ENCODE assay signal across 1 cellular context in the genomic region with DNA sequence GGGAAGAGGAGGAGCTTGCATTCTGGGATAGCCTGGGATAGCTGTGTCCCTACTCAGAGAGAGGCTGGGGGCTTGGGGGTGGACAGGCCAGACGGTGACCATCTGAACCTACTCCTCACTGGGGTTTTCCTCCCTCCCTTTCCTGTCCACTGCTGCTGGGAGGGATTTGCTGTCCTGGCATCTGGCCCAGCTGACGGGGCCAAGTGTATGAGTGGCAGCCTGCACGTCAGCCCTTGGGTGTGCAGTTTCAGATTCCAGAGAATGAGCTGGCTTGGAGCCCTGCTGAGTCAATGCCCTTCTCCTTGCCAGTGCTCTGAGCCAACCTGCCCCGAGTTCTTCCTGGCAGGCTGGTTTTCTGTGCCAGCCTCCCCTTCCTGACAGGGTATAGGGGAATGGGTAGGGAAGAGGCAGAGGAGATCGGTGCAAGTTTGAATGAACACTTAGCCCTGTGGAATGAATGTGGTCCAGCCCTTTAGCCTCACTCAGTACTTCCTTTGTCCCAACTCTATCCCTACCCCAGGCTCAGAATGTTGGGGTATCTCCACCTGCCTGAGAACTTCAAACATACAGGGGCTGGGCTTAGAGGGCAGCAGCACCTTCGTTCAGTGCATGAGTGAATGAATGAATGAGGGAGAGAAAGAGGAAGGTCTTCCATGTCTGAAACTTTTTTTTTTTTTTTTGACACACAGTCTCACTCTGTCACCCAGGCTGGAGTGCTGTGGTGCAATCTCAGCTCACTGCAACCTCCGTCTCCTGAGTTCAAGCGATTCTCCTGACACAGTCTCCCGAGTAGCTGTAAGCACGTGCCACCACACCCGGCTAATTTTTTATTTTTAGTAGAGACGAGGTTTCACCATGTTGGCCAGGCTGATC.
TF ChIP-seq lines count a peak whose summit lies in the region.

No MANE protein-coding gene starts in this region.

TF ChIP-seq in HepG2, 621 proteins besides CTCF, POLR2A, EP300 and RAD21 (continued from another document and continues in another):
- TF ChIP-seq ZHX1 (CRISPR knock-in tag; IDR thresholded peaks at IDR 0.05; ENCODE audit: low read depth): no peak
- TF ChIP-seq ZNF296 (CRISPR knock-in tag; conservative IDR thresholded peaks at IDR 0.05): no peak
- TF ChIP-seq GLI4 (CRISPR knock-in tag; IDR thresholded peaks at IDR 0.05; ENCODE audit: borderline replicate concordance): no peak
- TF ChIP-seq ZNF451 (CRISPR knock-in tag; IDR thresholded peaks at IDR 0.05): no peak
- TF ChIP-seq ZNF431 (CRISPR knock-in tag; IDR thresholded peaks at IDR 0.05; ENCODE audit: borderline replicate concordance, low read depth): peak; percentile 100
- TF ChIP-seq TRIM24 (CRISPR knock-in tag; IDR thresholded peaks at IDR 0.05): no peak
- TF ChIP-seq TFDP1 (CRISPR knock-in tag; IDR thresholded peaks at IDR 0.05; ENCODE audit: borderline replicate concordance): no peak
- TF ChIP-seq MTF1 (CRISPR knock-in tag; IDR thresholded peaks at IDR 0.05): no peak
- TF ChIP-seq MEF2D (CRISPR knock-in tag; IDR thresholded peaks at IDR 0.05): peak; percentile 41; the same call in 1 of the 2 replicates
- TF ChIP-seq ZNF207 (IDR thresholded peaks at IDR 0.05; ENCODE audit: borderline replicate concordance): no peak
- no peak for TF ChIP-seq ZNF816 (CRISPR knock-in tag; IDR thresholded peaks at IDR 0.05; ENCODE audit: borderline replicate concordance)
- TF ChIP-seq HNRNPK (IDR thresholded peaks at IDR 0.05; ENCODE audit: low read depth, low read length, poor library complexity, severe bottlenecking): no peak
- TF ChIP-seq SRY (CRISPR knock-in tag; IDR thresholded peaks at IDR 0.05): no peak
- no peak for TF ChIP-seq ZNF775 (CRISPR knock-in tag; IDR thresholded peaks at IDR 0.05; ENCODE audit: borderline replicate concordance)
- TF ChIP-seq AGO1 (IDR thresholded peaks at IDR 0.05; ENCODE audit: low read depth, low read length, poor library complexity, severe bottlenecking): no peak
- no peak for TF ChIP-seq SRSF1 (optimal IDR thresholded peaks at IDR 0.05; ENCODE audit: low read depth, low read length)
- no peak for TF ChIP-seq DNMT3B (CRISPR knock-in tag; conservative IDR thresholded peaks at IDR 0.05)
- no peak for TF ChIP-seq POLR2AphosphoS2 (IDR thresholded peaks at IDR 0.05; ENCODE audit: low read depth, low read length)
- no peak for TF ChIP-seq TCF12 (IDR thresholded peaks at IDR 0.05)
- no peak for TF ChIP-seq TCF12 (CRISPR knock-in tag; IDR thresholded peaks at IDR 0.05)
- TF ChIP-seq ZNF350 (CRISPR knock-in tag; IDR thresholded peaks at IDR 0.05; ENCODE audit: borderline replicate concordance, low read depth): peak; percentile 27; the same call in 1 of the 2 replicates
- peak; percentile 72 for TF ChIP-seq ZNF770 (CRISPR knock-in tag; IDR thresholded peaks at IDR 0.05)
- no peak for TF ChIP-seq ZNF280B (CRISPR knock-in tag; IDR thresholded peaks at IDR 0.05; ENCODE audit: borderline replicate concordance)
- peak; percentile 25; the same call in 1 of the 2 replicates for TF ChIP-seq GABPB1 (CRISPR knock-in tag; IDR thresholded peaks at IDR 0.05)
- TF ChIP-seq TMF1 (CRISPR knock-in tag; IDR thresholded peaks at IDR 0.05; ENCODE audit: low read depth): no peak
- TF ChIP-seq ATF7 (IDR thresholded peaks at IDR 0.05): no peak
- no peak for TF ChIP-seq ATF7 (CRISPR knock-in tag; IDR thresholded peaks at IDR 0.05)
- no peak for TF ChIP-seq SP140L (CRISPR knock-in tag; IDR thresholded peaks at IDR 0.05; ENCODE audit: borderline replicate concordance)
- no peak for TF ChIP-seq ATAD3A (CRISPR knock-in tag; IDR thresholded peaks at IDR 0.05)
- no peak for TF ChIP-seq SIX4 (CRISPR knock-in tag; IDR thresholded peaks at IDR 0.05)
- no peak for TF ChIP-seq SMARCE1 (IDR thresholded peaks at IDR 0.05; ENCODE audit: borderline replicate concordance)
- no peak for TF ChIP-seq NPAS2 (CRISPR knock-in tag; IDR thresholded peaks at IDR 0.05; ENCODE audit: borderline replicate concordance)
- TF ChIP-seq XRCC5 (optimal IDR thresholded peaks at IDR 0.05; ENCODE audit: low read length): peak; percentile 66
- no peak for TF ChIP-seq CC2D1A (CRISPR knock-in tag; IDR thresholded peaks at IDR 0.05)
- TF ChIP-seq, protein P1, sequence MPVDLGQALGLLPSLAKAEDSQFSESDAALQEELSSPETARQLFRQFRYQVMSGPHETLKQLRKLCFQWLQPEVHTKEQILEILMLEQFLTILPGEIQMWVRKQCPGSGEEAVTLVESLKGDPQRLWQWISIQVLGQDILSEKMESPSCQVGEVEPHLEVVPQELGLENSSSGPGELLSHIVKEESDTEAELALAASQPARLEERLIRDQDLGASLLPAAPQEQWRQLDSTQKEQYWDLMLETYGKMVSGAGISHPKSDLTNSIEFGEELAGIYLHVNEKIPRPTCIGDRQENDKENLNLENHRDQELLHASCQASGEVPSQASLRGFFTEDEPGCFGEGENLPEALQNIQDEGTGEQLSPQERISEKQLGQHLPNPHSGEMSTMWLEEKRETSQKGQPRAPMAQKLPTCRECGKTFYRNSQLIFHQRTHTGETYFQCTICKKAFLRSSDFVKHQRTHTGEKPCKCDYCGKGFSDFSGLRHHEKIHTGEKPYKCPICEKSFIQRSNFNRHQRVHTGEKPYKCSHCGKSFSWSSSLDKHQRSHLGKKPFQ (CRISPR knock-in tag; IDR thresholded peaks at IDR 0.05; ENCODE audit: insufficient replicate concordance): no peak
- TF ChIP-seq DPF2 (CRISPR knock-in tag; IDR thresholded peaks at IDR 0.05; ENCODE audit: borderline replicate concordance, low read depth): no peak
- TF ChIP-seq, protein P2, sequence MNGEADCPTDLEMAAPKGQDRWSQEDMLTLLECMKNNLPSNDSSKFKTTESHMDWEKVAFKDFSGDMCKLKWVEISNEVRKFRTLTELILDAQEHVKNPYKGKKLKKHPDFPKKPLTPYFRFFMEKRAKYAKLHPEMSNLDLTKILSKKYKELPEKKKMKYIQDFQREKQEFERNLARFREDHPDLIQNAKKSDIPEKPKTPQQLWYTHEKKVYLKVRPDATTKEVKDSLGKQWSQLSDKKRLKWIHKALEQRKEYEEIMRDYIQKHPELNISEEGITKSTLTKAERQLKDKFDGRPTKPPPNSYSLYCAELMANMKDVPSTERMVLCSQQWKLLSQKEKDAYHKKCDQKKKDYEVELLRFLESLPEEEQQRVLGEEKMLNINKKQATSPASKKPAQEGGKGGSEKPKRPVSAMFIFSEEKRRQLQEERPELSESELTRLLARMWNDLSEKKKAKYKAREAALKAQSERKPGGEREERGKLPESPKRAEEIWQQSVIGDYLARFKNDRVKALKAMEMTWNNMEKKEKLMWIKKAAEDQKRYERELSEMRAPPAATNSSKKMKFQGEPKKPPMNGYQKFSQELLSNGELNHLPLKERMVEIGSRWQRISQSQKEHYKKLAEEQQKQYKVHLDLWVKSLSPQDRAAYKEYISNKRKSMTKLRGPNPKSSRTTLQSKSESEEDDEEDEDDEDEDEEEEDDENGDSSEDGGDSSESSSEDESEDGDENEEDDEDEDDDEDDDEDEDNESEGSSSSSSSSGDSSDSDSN (CRISPR knock-in tag; IDR thresholded peaks at IDR 0.05): peak; percentile 49; the same call in 1 of the 2 replicates
- TF ChIP-seq, protein P3, sequence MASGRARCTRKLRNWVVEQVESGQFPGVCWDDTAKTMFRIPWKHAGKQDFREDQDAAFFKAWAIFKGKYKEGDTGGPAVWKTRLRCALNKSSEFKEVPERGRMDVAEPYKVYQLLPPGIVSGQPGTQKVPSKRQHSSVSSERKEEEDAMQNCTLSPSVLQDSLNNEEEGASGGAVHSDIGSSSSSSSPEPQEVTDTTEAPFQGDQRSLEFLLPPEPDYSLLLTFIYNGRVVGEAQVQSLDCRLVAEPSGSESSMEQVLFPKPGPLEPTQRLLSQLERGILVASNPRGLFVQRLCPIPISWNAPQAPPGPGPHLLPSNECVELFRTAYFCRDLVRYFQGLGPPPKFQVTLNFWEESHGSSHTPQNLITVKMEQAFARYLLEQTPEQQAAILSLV (CRISPR knock-in tag; IDR thresholded peaks at IDR 0.05; ENCODE audit: borderline replicate concordance): 0 out of 2 replicates have a peak, but pooled peaks have one; percentile 49
- TF ChIP-seq SP4 (CRISPR knock-in tag; IDR thresholded peaks at IDR 0.05): no peak
- peak; percentile 44; the same call in 1 of the 2 replicates for TF ChIP-seq MEIS1 (CRISPR knock-in tag; IDR thresholded peaks at IDR 0.05; ENCODE audit: borderline replicate concordance)
- no peak for TF ChIP-seq KLF13 (CRISPR knock-in tag; IDR thresholded peaks at IDR 0.05)
- no peak for TF ChIP-seq ETV6 (CRISPR knock-in tag; conservative IDR thresholded peaks at IDR 0.05)
- no peak for TF ChIP-seq ZNF768 (CRISPR knock-in tag; IDR thresholded peaks at IDR 0.05)
- TF ChIP-seq, protein P4, sequence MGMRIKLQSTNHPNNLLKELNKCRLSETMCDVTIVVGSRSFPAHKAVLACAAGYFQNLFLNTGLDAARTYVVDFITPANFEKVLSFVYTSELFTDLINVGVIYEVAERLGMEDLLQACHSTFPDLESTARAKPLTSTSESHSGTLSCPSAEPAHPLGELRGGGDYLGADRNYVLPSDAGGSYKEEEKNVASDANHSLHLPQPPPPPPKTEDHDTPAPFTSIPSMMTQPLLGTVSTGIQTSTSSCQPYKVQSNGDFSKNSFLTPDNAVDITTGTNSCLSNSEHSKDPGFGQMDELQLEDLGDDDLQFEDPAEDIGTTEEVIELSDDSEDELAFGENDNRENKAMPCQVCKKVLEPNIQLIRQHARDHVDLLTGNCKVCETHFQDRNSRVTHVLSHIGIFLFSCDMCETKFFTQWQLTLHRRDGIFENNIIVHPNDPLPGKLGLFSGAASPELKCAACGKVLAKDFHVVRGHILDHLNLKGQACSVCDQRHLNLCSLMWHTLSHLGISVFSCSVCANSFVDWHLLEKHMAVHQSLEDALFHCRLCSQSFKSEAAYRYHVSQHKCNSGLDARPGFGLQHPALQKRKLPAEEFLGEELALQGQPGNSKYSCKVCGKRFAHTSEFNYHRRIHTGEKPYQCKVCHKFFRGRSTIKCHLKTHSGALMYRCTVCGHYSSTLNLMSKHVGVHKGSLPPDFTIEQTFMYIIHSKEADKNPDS (CRISPR knock-in tag; IDR thresholded peaks at IDR 0.05): 0 out of 2 replicates have a peak, but pooled peaks have one; percentile 56
